In genomic region chr6:137001287-137001976, GRCh38 we compare ENCODE assay signal across 1 cellular context.
TF ChIP-seq lines count a peak whose summit lies in the region.

No MANE protein-coding gene starts in this region.

TF ChIP-seq in SK-N-SH, 30 proteins besides CTCF, POLR2A, EP300 and RAD21 (continued from another document):
- no peak for TF ChIP-seq ZBTB33 (IDR thresholded peaks at IDR 0.05; ENCODE audit: borderline replicate concordance, low read depth)
- TF ChIP-seq USF1 (IDR thresholded peaks at IDR 0.05; ENCODE audit: borderline replicate concordance, low read depth): no peak
- no peak for TF ChIP-seq MEF2A (IDR thresholded peaks at IDR 0.05; ENCODE audit: borderline replicate concordance, low read depth)
- no peak for TF ChIP-seq NRF1 (IDR thresholded peaks at IDR 0.05; ENCODE audit: low read depth, low read length)
- TF ChIP-seq POLR2AphosphoS5 (IDR thresholded peaks at IDR 0.05; ENCODE audit: low read depth, low read length): no peak
- TF ChIP-seq RFX5 (IDR thresholded peaks at IDR 0.05; ENCODE audit: low read length): no peak
- no peak for TF ChIP-seq PBX3 (IDR thresholded peaks at IDR 0.05)
- TF ChIP-seq USF2 (IDR thresholded peaks at IDR 0.05; ENCODE audit: borderline replicate concordance, low read depth, low read length): no peak
- TF ChIP-seq SIN3A (IDR thresholded peaks at IDR 0.05; ENCODE audit: borderline replicate concordance, low read depth, low read length): no peak
TF ChIP-seq in SK-N-SH: peak in this region for 0.
